In genomic region chr7:41887446-41887845, GRCh38 we compare ENCODE assay signal across 15 cellular contexts.
DNase-seq lines count a peak whose midpoint lies in the region; ATAC-seq and TF ChIP-seq lines count a peak whose summit lies in the region.
"Had no signal": no experiment of that assay in that cellular context is flagged by ENCODE, and none has a peak within 500 bp of the region (broad histone marks: within the 10 kb centered on the region; RNA-seq: fewer than 3 reads in every experiment).

No MANE protein-coding gene starts in this region.

- H3K9me3 ChIP-seq in A673 (ENCODE audit: low read depth, low read length, poor library complexity, severe bottlenecking), result no peaks in the 10 kb centered on the region
- H3K9me3 ChIP-seq: SJCRH30 had no signal

- H3K27me3 Mint-ChIP-seq in HFFc6 (ENCODE audit: insufficient read depth) (no peaks in the 10 kb centered on the region; the same call in 1 of the 2 replicates), memory B cell (no peaks in the 10 kb centered on the region)
- no peaks in the 10 kb centered on the region for H3K27me3 Mint-ChIP-seq in activated T-helper 1 cell treated with anti-CD3 and anti-CD28 coated beads, Interleukin-12 subunit alpha, Interleukin-12 subunit beta, Interleukin-2, Interleukin-4 antibody, amounts not matched to agents 30 ng/mL and 10 ng/mL and 1 ng/mL, durations not matched to agents 14 hours and 24 hours and 36 hours (ENCODE audit: insufficient read depth)
- no peaks in the 10 kb centered on the region for H3K27me3 Mint-ChIP-seq in stimulated activated memory B cell treated with anti-CD40 and anti-IgM and Interleukin-4, amounts not matched to agents 10 μg/mL and 1 μg/mL and 100 μg/mL, for 72 hours

- H3K27ac Mint-ChIP-seq in HFFc6 (peak overlapping the region; percentile 98), memory B cell (peak overlapping the region; percentile 14)
- no peak overlapping the region for H3K27ac Mint-ChIP-seq in activated T-helper 1 cell treated with anti-CD3 and anti-CD28 coated beads, Interleukin-12 subunit alpha, Interleukin-12 subunit beta, Interleukin-2, Interleukin-4 antibody, amounts not matched to agents 30 ng/mL and 10 ng/mL and 1 ng/mL, durations not matched to agents 14 hours and 24 hours and 36 hours
- H3K27ac Mint-ChIP-seq in stimulated activated memory B cell treated with anti-CD40 and anti-IgM and Interleukin-4, amounts not matched to agents 10 μg/mL and 1 μg/mL and 100 μg/mL, for 72 hours, result no peak overlapping the region
- H3K27ac Mint-ChIP-seq: neural progenitor cell, type B pancreatic cell had no signal

- DNase-seq in A673 (ENCODE audit: low spot score) (peak; percentile 44), HFFc6 (no peak), memory B cell (ENCODE audit: low spot score in 2 of 2) (no peak), NCI-H1694 (lab: John Stamatoyannopoulos, UW) (no peak), KG1 (lab: John Stamatoyannopoulos, UW) (no peak)
- DNase-seq in activated T-helper 1 cell treated with anti-CD3 and anti-CD28 coated beads, Interleukin-12 subunit alpha, Interleukin-12 subunit beta, Interleukin-2, Interleukin-4 antibody, amounts not matched to agents 30 ng/mL and 10 ng/mL and 1 ng/mL, durations not matched to agents 14 hours and 24 hours and 36 hours (ENCODE audit: low spot score), result no peak
- DNase-seq: activated CD4-positive, alpha-beta T cell treated with anti-CD3 and anti-CD28 coated beads for 48 hours; activated effector memory CD4-positive, alpha-beta T cell treated with anti-CD3 and anti-CD28 coated beads, Interleukin-2, amount 50 U/mL, for 16 hours; NCI-H187 treated with DMSO at 0.1 percent for 48 hours had no signal

- no peaks in the 10 kb centered on the region for H3K36me3 ChIP-seq in A673 (ENCODE audit: insufficient read depth, low read length, poor library complexity, severe bottlenecking)
- H3K36me3 ChIP-seq: neural progenitor cell, SJCRH30 had no signal

- H3K9me3 Mint-ChIP-seq in HFFc6, result no peaks in the 10 kb centered on the region
- H3K9me3 Mint-ChIP-seq in memory B cell, result peaks cover 1% of the 10 kb centered on the region
- H3K9me3 Mint-ChIP-seq in activated T-helper 1 cell treated with anti-CD3 and anti-CD28 coated beads, Interleukin-12 subunit alpha, Interleukin-12 subunit beta, Interleukin-2, Interleukin-4 antibody, amounts not matched to agents 30 ng/mL and 10 ng/mL and 1 ng/mL, durations not matched to agents 14 hours and 24 hours and 36 hours, result peaks cover 17% of the 10 kb centered on the region
- no peaks in the 10 kb centered on the region for H3K9me3 Mint-ChIP-seq in stimulated activated memory B cell treated with anti-CD40 and anti-IgM and Interleukin-4, amounts not matched to agents 10 μg/mL and 1 μg/mL and 100 μg/mL, for 72 hours
- H3K9me3 Mint-ChIP-seq: neural progenitor cell, type B pancreatic cell had no signal

- POLR2A ChIA-PET in A673 (lab: Charles Lee; ENCODE audit: low non-redundant PET), result no interaction called here

- CTCF ChIA-PET in A673 (lab: Charles Lee), result no interaction called here

- ATAC-seq in SK-N-SH treated with all-trans-retinoic acid at 6 μM for 48 hours, result peak; percentile 8; the same call in 2 of the 3 replicates
- ATAC-seq in memory B cell (ENCODE audit: low read depth), result no peak
- ATAC-seq in stimulated activated memory B cell treated with anti-CD40 and anti-IgM and Interleukin-4, amounts not matched to agents 10 μg/mL and 1 μg/mL and 100 μg/mL, for 72 hours, result no peak

- no peak overlapping the region for H3K4me3 ChIP-seq in A673 (ENCODE audit: low read depth, low read length, poor library complexity, severe bottlenecking)
- H3K4me3 ChIP-seq: neural progenitor cell, SJCRH30 had no signal

- H3K4me1 Mint-ChIP-seq in HFFc6 (ENCODE audit: low read depth) (peaks cover 80% of the 10 kb centered on the region), memory B cell (peaks cover 56% of the 10 kb centered on the region)
- peaks cover 58% of the 10 kb centered on the region for H3K4me1 Mint-ChIP-seq in activated T-helper 1 cell treated with anti-CD3 and anti-CD28 coated beads, Interleukin-12 subunit alpha, Interleukin-12 subunit beta, Interleukin-2, Interleukin-4 antibody, amounts not matched to agents 30 ng/mL and 10 ng/mL and 1 ng/mL, durations not matched to agents 14 hours and 24 hours and 36 hours (ENCODE audit: low read depth)
- peaks cover 65% of the 10 kb centered on the region for H3K4me1 Mint-ChIP-seq in stimulated activated memory B cell treated with anti-CD40 and anti-IgM and Interleukin-4, amounts not matched to agents 10 μg/mL and 1 μg/mL and 100 μg/mL, for 72 hours

- BruUV-seq in A673 (replicated peaks; lab: Mats Ljungman, UMichigan), result no TSS peak

- H3K4me3 Mint-ChIP-seq in HFFc6 (no peak overlapping the region), memory B cell (no peak overlapping the region)
- no peak overlapping the region for H3K4me3 Mint-ChIP-seq in activated T-helper 1 cell treated with anti-CD3 and anti-CD28 coated beads, Interleukin-12 subunit alpha, Interleukin-12 subunit beta, Interleukin-2, Interleukin-4 antibody, amounts not matched to agents 30 ng/mL and 10 ng/mL and 1 ng/mL, durations not matched to agents 14 hours and 24 hours and 36 hours
- no peak overlapping the region for H3K4me3 Mint-ChIP-seq in stimulated activated memory B cell treated with anti-CD40 and anti-IgM and Interleukin-4, amounts not matched to agents 10 μg/mL and 1 μg/mL and 100 μg/mL, for 72 hours
- H3K4me3 Mint-ChIP-seq: neural progenitor cell; stimulated activated naive CD8-positive, alpha-beta T cell treated with anti-CD3 and anti-CD28 coated beads, Interleukin-15, Interleukin-2, amounts not matched to agents 100 ng/mL and 50 ng/mL, for 24 hours; type B pancreatic cell had no signal

- TF ChIP-seq CTCF in A673 (conservative IDR thresholded peaks at IDR 0.05; ENCODE audit: low read depth, low read length), result no peak
- TF ChIP-seq CTCF in HFFc6 (IDR thresholded peaks at IDR 0.05), result no peak

- intact Hi-C loops in A673 (cut with micrococcal nuclease; ENCODE audit: unreplicated experiment), result loop anchor here (2.0 kb wide), 1 partner anchor 65 kb away; no protein-coding TSS in a partner anchor
- intact Hi-C loops in activated T-helper 1 cell treated with anti-CD3 and anti-CD28 coated beads, Interleukin-12 subunit alpha, Interleukin-12 subunit beta, Interleukin-2, Interleukin-4 antibody, amounts not matched to agents 30 ng/mL and 10 ng/mL and 1 ng/mL, durations not matched to agents 14 hours and 24 hours and 36 hours (cut with micrococcal nuclease), result loop anchor here (10.0 kb wide), 3 partner anchors 183 to 1777 kb away; partner anchors contain the start of gene INHBA

- peak overlapping the region; percentile 65 for H3K27ac ChIP-seq in A673 (ENCODE audit: low read depth, low read length, poor library complexity, severe bottlenecking)
- H3K27ac ChIP-seq: neural progenitor cell, SJCRH30 had no signal

- peaks cover 46% of the 10 kb centered on the region for H3K4me1 ChIP-seq in A673 (ENCODE audit: insufficient read depth, low read length, poor library complexity, severe bottlenecking)
- H3K4me1 ChIP-seq: neural progenitor cell, SJCRH30 had no signal

- no peaks in the 10 kb centered on the region for H3K27me3 ChIP-seq in A673 (replicated peaks; ENCODE audit: insufficient read depth, low read depth, low read length, poor library complexity)
- H3K27me3 ChIP-seq: neural progenitor cell had no signal

- H3K36me3 Mint-ChIP-seq in HFFc6 (ENCODE audit: low read depth) (no peaks in the 10 kb centered on the region), memory B cell (no peaks in the 10 kb centered on the region)
- H3K36me3 Mint-ChIP-seq in activated T-helper 1 cell treated with anti-CD3 and anti-CD28 coated beads, Interleukin-12 subunit alpha, Interleukin-12 subunit beta, Interleukin-2, Interleukin-4 antibody, amounts not matched to agents 30 ng/mL and 10 ng/mL and 1 ng/mL, durations not matched to agents 14 hours and 24 hours and 36 hours (ENCODE audit: low read depth), result peaks cover 12% of the 10 kb centered on the region
- H3K36me3 Mint-ChIP-seq in stimulated activated memory B cell treated with anti-CD40 and anti-IgM and Interleukin-4, amounts not matched to agents 10 μg/mL and 1 μg/mL and 100 μg/mL, for 72 hours, result no peaks in the 10 kb centered on the region
- H3K36me3 Mint-ChIP-seq: neural progenitor cell, type B pancreatic cell had no signal

TF ChIP-seq in SK-N-SH treated with all-trans-retinoic acid at 6 μM for 48 hours, 23 proteins besides CTCF, POLR2A, EP300 and RAD21 (continues in another document):
- TF ChIP-seq ZNF70 (CRISPR knock-in tag; IDR thresholded peaks at IDR 0.05) (no peak), GLIS3 (CRISPR knock-in tag; IDR thresholded peaks at IDR 0.05) (no peak), ISL1 (CRISPR knock-in tag; IDR thresholded peaks at IDR 0.05) (no peak), PATZ1 (CRISPR knock-in tag; IDR thresholded peaks at IDR 0.05; ENCODE audit: borderline replicate concordance) (no peak), POU6F1 (CRISPR knock-in tag; IDR thresholded peaks at IDR 0.05; ENCODE audit: borderline replicate concordance, low read depth) (no peak)

Comparison
In these comparisons a context has a peak if more than half of its experiments do, and no peak if none do; other contexts are left out.
1. H3K27ac Mint-ChIP-seq: peak in HFFc6 (single experiment) and memory B cell (single experiment); none in activated T-helper 1 cell treated with anti-CD3 and anti-CD28 coated beads, Interleukin-12 subunit alpha, Interleukin-12 subunit beta, Interleukin-2, Interleukin-4 antibody, amounts not matched to agents 30 ng/mL and 10 ng/mL and 1 ng/mL, durations not matched to agents 14 hours and 24 hours and 36 hours (single experiment) and stimulated activated memory B cell treated with anti-CD40 and anti-IgM and Interleukin-4, amounts not matched to agents 10 μg/mL and 1 μg/mL and 100 μg/mL, for 72 hours (single experiment).